ENCODE assay signal across 1 cellular context in genomic region chr3:128543570-128544174, GRCh38. TPM values are rescaled to one million over a fixed set of nuclear protein-coding genes. Genes with fewer than 3 reads are reported as not detected.
"Had no signal": no experiment of that assay in that cellular context is flagged by ENCODE, and none has a peak within 500 bp of the region (broad histone marks: within the 10 kb centered on the region; RNA-seq: fewer than 3 reads in every experiment).

No MANE protein-coding gene starts in this region.

RNA-seq across cellular contexts. Expression of gene GATA2, which starts 50.7 kb away (rescaled TPM):
- total RNA-seq: foreskin keratinocyte had no signal
- polyA plus RNA-seq: foreskin keratinocyte had no signal
